In the genomic region with DNA sequence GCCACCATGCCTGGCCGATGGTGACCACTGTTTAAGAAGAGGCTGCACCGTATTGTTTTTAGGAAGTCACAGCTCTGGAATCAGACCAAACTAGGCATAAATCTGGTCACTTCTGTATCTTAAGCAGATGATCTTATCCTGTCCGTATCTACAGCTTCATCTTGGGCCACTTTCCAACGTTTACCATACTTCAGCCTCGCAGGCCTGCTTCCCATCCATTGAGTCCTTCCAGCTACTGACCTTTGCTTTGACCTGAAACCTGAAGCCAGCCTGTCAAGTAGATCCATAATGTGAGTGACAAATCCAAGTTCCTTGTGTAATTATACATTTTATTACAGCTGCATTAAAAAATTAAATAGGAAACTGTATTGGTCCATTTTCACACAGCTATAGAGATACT, we compare ENCODE assay signal across 30 cellular contexts.
"Had no signal": no experiment of that assay in that cellular context is flagged by ENCODE, and none has a peak within 500 bp of the region (broad histone marks: within the 10 kb centered on the region; RNA-seq: fewer than 3 reads in every experiment).

No MANE protein-coding gene starts in this region.

- H3K36me3 ChIP-seq: left lung, lower lobe of right lung, neural progenitor cell, neutrophil, ovary, prostate gland, stomach, thyroid gland, transverse colon, upper lobe of left lung, vagina had no signal

- H3K4me3 ChIP-seq: left lung, lower lobe of right lung, neural progenitor cell, ovary, prostate gland, skin epidermis, stomach, testis, thyroid gland, transverse colon, upper lobe of left lung, vagina had no signal

- H2AFZ ChIP-seq: neural progenitor cell had no signal

- H3K27me3 ChIP-seq: left lung, neural progenitor cell, neutrophil, ovary, stomach, testis, thyroid gland, transverse colon, upper lobe of left lung, vagina had no signal

- H3K9ac ChIP-seq: neural progenitor cell had no signal

- H3K4me1 ChIP-seq: left lung, lower lobe of right lung, prostate gland, stomach, testis, thyroid gland, transverse colon, upper lobe of left lung, vagina had no signal

- H3K27ac ChIP-seq: left lung, lower lobe of right lung, neural progenitor cell, neutrophil, ovary, prostate gland, skin epidermis, stomach, testis, thyroid gland, transverse colon, upper lobe of left lung, vagina had no signal

- H3K4me2 ChIP-seq: neural progenitor cell had no signal

- FAIRE-seq: islet of Langerhans, kidney had no signal

- H3K9me3 ChIP-seq: left lung, lower lobe of right lung, neutrophil, ovary, prostate gland, stomach, testis, thyroid gland, transverse colon, upper lobe of left lung, vagina had no signal

- DNase-seq: immature natural killer cell; kidney; left colon; left lung; lower lobe of right lung; mammary epithelial cell; mesenchymal stem cell; natural killer cell; nephron progenitor cell; ovary; posterior cingulate gyrus; retina; right cardiac atrium; stimulated activated CD4-positive, alpha-beta T cell treated with anti-CD3 and anti-CD28 coated beads, Interleukin-12 subunit alpha, Interleukin-12 subunit beta, amount 100 ng/mL, for 4 hours; stimulated activated CD4-positive, alpha-beta T cell treated with anti-CD3 and anti-CD28 coated beads, Interleukin-15, amount 100 ng/mL, for 24 hours; stimulated activated CD4-positive, alpha-beta T cell treated with anti-CD3 and anti-CD28 coated beads, Interleukin-2, amount 100 ng/mL, for 24 hours; stimulated activated CD4-positive, alpha-beta T cell treated with anti-CD3 and anti-CD28 coated beads, Interleukin-4, amount 100 ng/mL, for 1 hour; stimulated activated naive B cell treated with anti-CD40 and anti-IgM and Interleukin-4, amounts not matched to agents 10 μg/mL and 1 μg/mL and 100 μg/mL, for 72 hours; stimulated activated naive CD8-positive, alpha-beta T cell treated with anti-CD3 and anti-CD28 coated beads, Interleukin-15, Interleukin-2, amounts not matched to agents 100 U/mL and 50 U/mL, for 24 hours; stomach; testis; thyroid gland; transverse colon; upper lobe of left lung had no signal
